In the genomic region with DNA sequence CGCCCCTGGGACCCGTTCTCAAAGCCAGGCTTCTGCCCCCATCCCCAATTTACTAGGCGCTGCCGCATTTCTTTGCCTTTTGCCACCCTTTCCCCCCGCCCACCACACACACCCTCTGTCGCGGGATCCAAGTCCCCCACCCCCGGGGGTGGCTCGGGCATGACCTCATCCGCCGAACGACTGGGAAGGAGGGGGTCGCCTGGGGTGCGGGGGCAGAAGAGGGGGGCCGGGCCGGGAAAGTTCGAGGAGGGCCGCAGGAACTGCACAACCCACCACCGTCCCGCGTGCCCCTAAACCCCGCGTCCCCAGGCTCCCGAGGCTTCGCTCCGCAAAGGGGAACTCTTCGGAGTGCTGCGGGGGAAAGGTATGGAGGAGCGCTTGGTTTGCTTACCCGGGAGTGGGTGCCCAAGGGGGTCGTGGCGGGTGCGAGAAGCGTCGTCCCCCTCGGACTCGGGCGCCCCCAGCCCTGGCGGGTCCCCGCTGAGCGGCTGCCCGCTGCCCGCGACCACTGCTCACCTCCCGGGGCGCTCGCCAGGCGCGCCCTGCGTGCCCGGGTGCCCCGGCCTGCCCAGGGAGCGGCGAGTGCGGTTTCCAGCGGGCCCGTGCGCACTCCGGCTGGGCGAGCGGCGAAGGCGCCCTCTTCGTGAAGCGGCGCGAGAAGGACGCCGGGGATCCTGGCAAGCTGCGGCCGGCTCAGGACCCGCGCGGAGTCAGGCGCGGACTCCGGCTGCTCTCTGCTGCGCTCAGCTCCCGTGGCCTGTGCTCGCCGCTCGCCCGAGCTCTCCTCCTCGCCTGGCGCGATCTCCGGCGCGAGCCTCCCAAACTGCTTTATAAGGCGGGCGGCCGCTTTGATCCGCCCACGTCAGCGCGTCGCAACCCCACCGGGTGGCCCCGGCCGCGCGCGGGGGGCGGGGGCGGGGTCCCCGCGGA, we compare ENCODE assay signal across 8 cellular contexts. TPM values are rescaled to one million over a fixed set of nuclear protein-coding genes. Genes with fewer than 3 reads are reported as not detected.
DNase-seq lines count a peak whose midpoint lies in the region; ATAC-seq and TF ChIP-seq lines count a peak whose summit lies in the region.

No MANE protein-coding gene starts in this region.

- no peaks in the 10 kb centered on the region for H3K9me3 ChIP-seq in ascending aorta

- H3K4me3 ChIP-seq in ascending aorta (peak overlapping the region; percentile 70 to 76), iPS-11a (ENCODE audit: low read depth, low read length) (peak overlapping the region; percentile 35), skeletal muscle cell (ENCODE audit: low read depth, low read length) (peak overlapping the region; percentile 47)

- H3K4me1 ChIP-seq in ascending aorta: peaks cover 17 to 36% of the 10 kb centered on the region in 2 donors

- intact Hi-C loops in ascending aorta (cut with DNase I): loop anchor here (1.0 to 5.0 kb wide), 4 partner anchors 25 to 303 kb away; a partner anchor contains a TSS

- peak; percentile 30 for DNase-seq in stimulated activated CD4-positive, alpha-beta T cell treated with anti-CD3 and anti-CD28 coated beads, Interleukin-15, amount 100 ng/mL, for 24 hours
- no peak for DNase-seq in stimulated activated CD4-positive, alpha-beta T cell treated with anti-CD3 and anti-CD28 coated beads, Interleukin-12 subunit alpha, Interleukin-12 subunit beta, amount 100 ng/mL, for 4 hours
- DNase-seq in NCI-H748 (lab: John Stamatoyannopoulos, UW; ENCODE audit: unreplicated experiment): peak; percentile 83
- peak; percentile 24 to 74 for DNase-seq in ascending aorta (ENCODE audit: low spot score in 2 of 2)
- peak; percentile 47 for DNase-seq in skeletal muscle cell (ENCODE audit: low read depth)

- no peak for TF ChIP-seq CTCF in ascending aorta (IDR thresholded peaks at IDR 0.05)

- ATAC-seq in GM21515 (IDR thresholded peaks at IDR 0.05; ENCODE audit: unreplicated experiment) (no peak), HG02870 (IDR thresholded peaks at IDR 0.05; ENCODE audit: unreplicated experiment) (no peak)

- peaks cover 3% of the 10 kb centered on the region for H3K27me3 ChIP-seq in ascending aorta

- peak overlapping the region; percentile 50 to 64 for H3K27ac ChIP-seq in ascending aorta

- no peaks in the 10 kb centered on the region for H3K36me3 ChIP-seq in ascending aorta

RNA-seq across cellular contexts. Expression of a gene that starts 3.9 kb away (rescaled TPM):
- 11.7 TPM for total RNA-seq in ascending aorta
